Comparison of ENCODE assay signal across 21 cellular contexts in the genomic region with DNA sequence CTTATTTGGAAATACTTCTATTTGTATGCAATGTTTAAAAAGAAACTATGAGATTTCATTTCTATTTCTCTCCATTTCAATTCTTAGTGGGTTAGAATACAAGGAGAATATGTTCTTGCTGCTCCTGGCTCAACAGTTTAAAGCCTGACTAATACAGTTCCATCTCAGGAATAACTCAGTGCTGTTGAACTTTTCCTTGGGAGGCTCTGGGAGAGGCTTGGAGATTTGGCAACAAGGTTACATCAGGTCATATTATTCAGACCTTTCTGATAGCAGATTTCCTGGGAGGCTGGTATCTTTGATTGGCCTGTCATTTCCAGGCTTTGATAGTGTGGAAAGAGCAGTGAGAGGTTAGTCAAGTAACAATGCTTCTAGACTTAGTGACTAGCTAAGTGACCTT.
DNase-seq lines count a peak whose midpoint lies in the region; ATAC-seq, FAIRE-seq and TF ChIP-seq lines count a peak whose summit lies in the region.
"Had no signal": no experiment of that assay in that cellular context is flagged by ENCODE, and none has a peak within 500 bp of the region (broad histone marks: within the 10 kb centered on the region; RNA-seq: fewer than 3 reads in every experiment).

No MANE protein-coding gene starts in this region.

- H3K27me3 ChIP-seq in gastroesophageal sphincter, result no peaks in the 10 kb centered on the region
- H3K27me3 ChIP-seq: MG63, Peyer's patch had no signal

- no peaks in the 10 kb centered on the region for H3K36me3 Mint-ChIP-seq in type B pancreatic cell

- FAIRE-seq in A549 (lab: Jason Lieb, UNC), result no peak
- FAIRE-seq: A204.1, G401.6, HTR-8/SVneo had no signal

- H3K4me3 ChIP-seq in A549 (no peak overlapping the region), gastroesophageal sphincter (no peak overlapping the region)
- H3K4me3 ChIP-seq: HAP-1, MG63, Peyer's patch had no signal

- POLR2A ChIA-PET in A549 (lab: Yijun Ruan, JAX), result no interaction called here

- peaks cover 4% of the 10 kb centered on the region for H3K4me1 Mint-ChIP-seq in type B pancreatic cell (ENCODE audit: unreplicated experiment)

- H3K9me3 Mint-ChIP-seq in type B pancreatic cell, result no peaks in the 10 kb centered on the region

- ATAC-seq in A549 (peak in 1 of 2 experiments; percentile 47; a peak in 1 of 6 replicates), gastroesophageal sphincter (peak; percentile 55), HG02623 (IDR thresholded peaks at IDR 0.05; ENCODE audit: unreplicated experiment) (no peak)

- no peaks in the 10 kb centered on the region for H3K36me3 ChIP-seq in gastroesophageal sphincter
- H3K36me3 ChIP-seq: HAP-1, MG63, Peyer's patch had no signal

- TF ChIP-seq EP300 in A549 (IDR thresholded peaks at IDR 0.05) (no peak), gastroesophageal sphincter (IDR thresholded peaks at IDR 0.05) (no peak)

- no peak overlapping the region for H3K27ac ChIP-seq in A549
- H3K27ac ChIP-seq in gastroesophageal sphincter, result no peak overlapping the region
- H3K27ac ChIP-seq: Peyer's patch had no signal

- no peak overlapping the region for H3K4me3 Mint-ChIP-seq in type B pancreatic cell
- H3K4me3 Mint-ChIP-seq: CD4-positive, alpha-beta T cell had no signal

- DNase-seq in A549 (ENCODE audit: low read depth in 1 of 2, low spot score in 1 of 2) (peak in 1 of 2 experiments; percentile 8), amniotic epithelial cell (ENCODE audit: low read depth) (peak; percentile 86), renal cortical epithelial cell (ENCODE audit: low read depth) (peak; percentile 32), pons (ENCODE audit: low spot score) (no peak), NCI-H1436 treated with DMSO at 0.1 percent for 48 hours (lab: John Stamatoyannopoulos, UW) (no peak), type B pancreatic cell (ENCODE audit: extremely low spot score, unreplicated experiment) (no peak)
- DNase-seq: Caco-2; CD4-positive, alpha-beta T cell; Kasumi-1; MG63; NCI-H1048; NCI-H146; NCI-H2029 treated with DMSO at 0.1 percent for 48 hours; NCI-H2171 treated with DMSO at 0.1 percent for 48 hours; Peyer's patch had no signal

- H3K9me3 ChIP-seq in A549, result no peaks in the 10 kb centered on the region
- H3K9me3 ChIP-seq in gastroesophageal sphincter, result no peaks in the 10 kb centered on the region
- H3K9me3 ChIP-seq: Caco-2, HAP-1, MG63, Peyer's patch had no signal

- TF ChIP-seq CTCF in A549 (IDR thresholded peaks at IDR 0.05) (no peak), gastroesophageal sphincter (IDR thresholded peaks at IDR 0.05) (no peak), type B pancreatic cell (conservative IDR thresholded peaks at IDR 0.05) (no peak)

- TF ChIP-seq POLR2A in A549 (IDR thresholded peaks at IDR 0.05; ENCODE audit: low read length) (no peak), gastroesophageal sphincter (IDR thresholded peaks at IDR 0.05) (no peak)

- H3K4me1 ChIP-seq in A549 (peaks cover 6% of the 10 kb centered on the region; the same call in 1 of the 3 replicates), gastroesophageal sphincter (no peaks in the 10 kb centered on the region)
- H3K4me1 ChIP-seq: Caco-2 had no signal

- H3K27me3 Mint-ChIP-seq in type B pancreatic cell, result peaks cover 2% of the 10 kb centered on the region
- H3K27me3 Mint-ChIP-seq: CD4-positive, alpha-beta T cell had no signal

- TF ChIP-seq RAD21 in A549 (conservative IDR thresholded peaks at IDR 0.05 in 1 of 2, IDR thresholded peaks at IDR 0.05 in 1 of 2), result no peak

- 0 out of 3 replicates have a peak overlapping the region, but pooled peaks have one; percentile 11 for H3K4me2 ChIP-seq in A549

- no peak overlapping the region for H3K27ac Mint-ChIP-seq in type B pancreatic cell
- H3K27ac Mint-ChIP-seq: CD4-positive, alpha-beta T cell had no signal

- CTCF ChIA-PET in A549 (lab: Yijun Ruan, JAX), result interaction anchor here (0.6 kb wide), 1 partner anchor 21 kb away, joined by 3 read pairs; no protein-coding TSS in a partner anchor

TF ChIP-seq in A549, 52 proteins besides CTCF, POLR2A, EP300 and RAD21:
- TF ChIP-seq NFE2L2 (conservative IDR thresholded peaks at IDR 0.05; ENCODE audit: low read length) (no peak), HES2 (IDR thresholded peaks at IDR 0.05) (no peak)
TF ChIP-seq in A549: peak in this region for 0.

Comparison
In these comparisons a context has a peak if more than half of its experiments do, and no peak if none do; other contexts are left out.
1. DNase-seq: peak in amniotic epithelial cell (single experiment) and renal cortical epithelial cell (single experiment); none in pons (single experiment), NCI-H1436 treated with DMSO at 0.1 percent for 48 hours (single experiment) and type B pancreatic cell (single experiment).